ENCODE assay signal across 1 cellular context in genomic region chr2:130174866-130175265, GRCh38.
TF ChIP-seq lines count a peak whose summit lies in the region.

No MANE protein-coding gene starts in this region.

TF ChIP-seq in GM12878, 131 proteins besides CTCF, POLR2A, EP300 and RAD21:
- peak; percentile 30; the same call in 1 of the 2 replicates for TF ChIP-seq JUNB (IDR thresholded peaks at IDR 0.05)
